24 cellular contexts compared by ENCODE assay signal in genomic region chr9:11973011-11973410, GRCh38.
DNase-seq lines count a peak whose midpoint lies in the region; ATAC-seq and TF ChIP-seq lines count a peak whose summit lies in the region.
"Had no signal": no experiment of that assay in that cellular context is flagged by ENCODE, and none has a peak within 500 bp of the region (broad histone marks: within the 10 kb centered on the region; RNA-seq: fewer than 3 reads in every experiment).

No MANE protein-coding gene starts in this region.

- no peak overlapping the region for H3K4me3 ChIP-seq in astrocyte of the cerebellum (ENCODE audit: low read depth, low read length)
- H3K4me3 ChIP-seq: SK-N-MC had no signal

- no peak for TF ChIP-seq CTCF in astrocyte of the cerebellum (IDR thresholded peaks at IDR 0.05; ENCODE audit: low read depth, low read length, missing control alignments)

- DNase-seq in NCI-H146 (lab: John Stamatoyannopoulos, UW): peak; percentile 16
- DNase-seq in NCI-H146 treated with DMSO at 0.1 percent for 48 hours (lab: John Stamatoyannopoulos, UW; ENCODE audit: unreplicated experiment): no peak
- DNase-seq in astrocyte of the cerebellum (ENCODE audit: low read depth): peak; percentile 5
- DNase-seq in iris pigment epithelial cell (ENCODE audit: low read depth): peak; percentile 6
- DNase-seq in smooth muscle cell of the brain vasculature (ENCODE audit: low read depth, low spot score): peak; percentile 10
- DNase-seq in NCI-H345 (lab: John Stamatoyannopoulos, UW): no peak
- DNase-seq: AML-193; Calu3; CD8-positive, alpha-beta memory T cell; DMS153; GDM1; GOT3; HCEC 1CT; IMR-90; MV-4-11; NCI-H1105 treated with DMSO at 0.1 percent for 48 hours; NCI-H187; NCI-H774; NK-92 treated with Interleukin-12 subunit alpha and Interleukin-12 subunit beta, amount 100 ng/mL, for 24 hours; SHP77 treated with DMSO at 0.1 percent for 48 hours; SW 1271 had no signal

- in situ Hi-C loops in astrocyte of the cerebellum (cut with HindIII; ENCODE audit: low sequenced_read_pairs): no loop called here

- ATAC-seq in GM21526 (IDR thresholded peaks at IDR 0.05; ENCODE audit: low FRiP score, unreplicated experiment) (no peak), HG02763 (IDR thresholded peaks at IDR 0.05; ENCODE audit: unreplicated experiment) (no peak)

Comparison
In these comparisons a context has a peak if more than half of its experiments do, and no peak if none do; other contexts are left out.
1. DNase-seq: peak in NCI-H146 (single experiment), astrocyte of the cerebellum (single experiment), iris pigment epithelial cell (single experiment) and smooth muscle cell of the brain vasculature (single experiment); none in NCI-H146 treated with DMSO at 0.1 percent for 48 hours (single experiment) and NCI-H345 (single experiment).